8 cellular contexts compared by ENCODE assay signal in the genomic region with DNA sequence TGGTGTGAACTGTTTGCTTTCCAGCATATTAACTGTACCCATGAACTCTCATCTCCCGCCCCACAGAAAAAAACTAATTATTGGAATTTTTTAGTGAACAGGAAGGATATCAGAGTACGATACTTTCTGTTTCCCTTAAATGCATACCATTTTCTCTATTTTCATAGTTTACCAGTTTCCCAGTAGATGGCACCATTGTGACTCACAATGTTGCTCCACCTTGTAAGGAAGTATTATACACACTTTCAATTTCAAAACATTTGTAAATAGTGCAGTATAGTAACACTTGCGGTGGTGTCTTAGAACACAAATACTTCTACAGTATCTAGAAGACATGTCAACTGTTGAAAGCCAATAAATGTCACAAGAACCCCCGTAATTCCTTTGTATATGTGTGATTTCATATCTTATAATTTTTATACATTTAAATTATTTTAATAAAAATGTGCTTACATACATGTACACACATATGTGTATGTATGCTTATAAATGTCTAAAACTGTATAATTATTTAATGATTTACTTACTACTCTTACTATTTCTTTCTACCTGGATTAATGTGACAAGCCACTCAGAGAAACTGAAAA.
DNase-seq lines count a peak whose midpoint lies in the region; ATAC-seq, FAIRE-seq and TF ChIP-seq lines count a peak whose summit lies in the region.

No MANE protein-coding gene starts in this region.

- intact Hi-C loops in endothelial cell of umbilical vein (cut with micrococcal nuclease), result loop anchor here (2.0 kb wide), 4 partner anchors 120 to 1730 kb away; no protein-coding TSS in a partner anchor
- intact Hi-C loops in naive thymus-derived CD4-positive, alpha-beta T cell (cut with micrococcal nuclease), result loop anchor here (1.0 to 5.0 kb wide), 5 partner anchors 125 to 1348 kb away; a partner anchor contains a TSS

- H2AFZ ChIP-seq in endothelial cell of umbilical vein (ENCODE audit: low read depth, low read length), result peak overlapping the region; percentile 94

- H3K9me1 ChIP-seq in endothelial cell of umbilical vein (replicated peaks; ENCODE audit: control insufficient read depth, extremely low read depth, insufficient read depth, low read length), result no peaks in the 10 kb centered on the region

- peak; percentile 52 for DNase-seq in NCI-H82 (lab: John Stamatoyannopoulos, UW)
- DNase-seq in NCI-H82 treated with DMSO at 0.1 percent for 48 hours (lab: John Stamatoyannopoulos, UW; ENCODE audit: unreplicated experiment), result no peak
- DNase-seq in HS-5 (ENCODE audit: low read depth), result peak; percentile 43
- no peak for DNase-seq in SK-N-MC (ENCODE audit: low read depth, low spot score)
- peak; percentile 76 for DNase-seq in endothelial cell of umbilical vein (ENCODE audit: low read depth, low spot score)
- DNase-seq in naive thymus-derived CD4-positive, alpha-beta T cell, result peak in 6 of 9 donors; percentile 6 to 42 (median 30)
- DNase-seq in HuH-7.5 (ENCODE audit: low spot score), result no peak

- H3K4me3 ChIP-seq in SK-N-MC, result peak overlapping the region; percentile 59
- H3K4me3 ChIP-seq in endothelial cell of umbilical vein (replicated peaks in 1 of 3; ENCODE audit: insufficient read depth in 1 of 3, low read depth in 1 of 3, low read length in 3 of 3), result peak overlapping the region; percentile 25 to 83 (median 48)
- no peak overlapping the region for H3K4me3 ChIP-seq in naive thymus-derived CD4-positive, alpha-beta T cell (ENCODE audit: low read length)

- peak overlapping the region in 5 of 9 donors; percentile 8 to 73 (median 37) for H3K27ac Mint-ChIP-seq in naive thymus-derived CD4-positive, alpha-beta T cell

- H3K9me3 ChIP-seq in SK-N-MC (ENCODE audit: low read depth, low read length), result no peaks in the 10 kb centered on the region
- H3K9me3 ChIP-seq in endothelial cell of umbilical vein (replicated peaks; ENCODE audit: control insufficient read depth, insufficient read depth, low read length), result no peaks in the 10 kb centered on the region
- no peaks in the 10 kb centered on the region for H3K9me3 ChIP-seq in naive thymus-derived CD4-positive, alpha-beta T cell (ENCODE audit: control insufficient read depth in 2 of 3, low read length in 3 of 3)

- H3K4me3 Mint-ChIP-seq in naive thymus-derived CD4-positive, alpha-beta T cell, result peak overlapping the region in 9 of 10 donors; percentile 30 to 79 (median 69)

- peak; percentile 80 for FAIRE-seq in endothelial cell of umbilical vein (lab: Jason Lieb, UNC)

- peak; percentile 99 for ATAC-seq in GM21447 (IDR thresholded peaks at IDR 0.05; ENCODE audit: unreplicated experiment)
- ATAC-seq in naive thymus-derived CD4-positive, alpha-beta T cell, result peak; percentile 88

- H3K79me2 ChIP-seq in endothelial cell of umbilical vein (ENCODE audit: control insufficient read depth, insufficient read depth, low read length), result no peaks in the 10 kb centered on the region

- peak overlapping the region; percentile 45 for H3K9ac ChIP-seq in SK-N-MC (ENCODE audit: insufficient read length)
- H3K9ac ChIP-seq in endothelial cell of umbilical vein (replicated peaks; ENCODE audit: extremely low read depth, insufficient read depth, low read length), result peak overlapping the region; percentile 90

- CTCF ChIA-PET in endothelial cell of umbilical vein (lab: Charles Lee), result interaction anchor here (0.9 to 3.6 kb wide), 4 partner anchors 10 to 266 kb away, joined by 3 to 37 read pairs (median 9); no protein-coding TSS in a partner anchor
- CTCF ChIA-PET in naive thymus-derived CD4-positive, alpha-beta T cell (lab: Charles Lee), result interaction anchor here (0.8 kb wide), 1 partner anchor 356 kb away, joined by 3 read pairs; no protein-coding TSS in a partner anchor

- TF ChIP-seq POLR2A in endothelial cell of umbilical vein (IDR thresholded peaks at IDR 0.05; ENCODE audit: low read depth, low read length), result no peak

- no peaks in the 10 kb centered on the region for H3K9me3 Mint-ChIP-seq in naive thymus-derived CD4-positive, alpha-beta T cell

- no TSS peak for BruUV-seq in endothelial cell of umbilical vein (replicated peaks; lab: Mats Ljungman, UMichigan)

- dilution Hi-C loops in endothelial cell of umbilical vein (cut with MboI; ENCODE audit: extremely low pct_ligation_motif_present, low sequenced_read_pairs), result loop anchor here (25.0 kb wide), 1 partner anchor 268 kb away; no protein-coding TSS in a partner anchor

- H3K4me1 ChIP-seq in endothelial cell of umbilical vein (ENCODE audit: control insufficient read depth, extremely low read depth, insufficient read depth, low read length), result peaks cover 9% of the 10 kb centered on the region
- H3K4me1 ChIP-seq in naive thymus-derived CD4-positive, alpha-beta T cell (ENCODE audit: control insufficient read depth in 2 of 2, insufficient read depth in 2 of 2, low read length in 2 of 2), result no peaks in the 10 kb centered on the region

- no peaks in the 10 kb centered on the region for H4K20me1 ChIP-seq in endothelial cell of umbilical vein (replicated peaks; ENCODE audit: control insufficient read depth, extremely low read depth, insufficient read depth, low read length)

- POLR2A ChIA-PET in endothelial cell of umbilical vein (lab: Charles Lee), result no interaction called here
- POLR2A ChIA-PET in naive thymus-derived CD4-positive, alpha-beta T cell (lab: Charles Lee), result no interaction called here

- no peaks in the 10 kb centered on the region for H3K36me3 ChIP-seq in SK-N-MC (ENCODE audit: insufficient read depth, low read length)
- no peaks in the 10 kb centered on the region for H3K36me3 ChIP-seq in endothelial cell of umbilical vein (ENCODE audit: control insufficient read depth in 2 of 2, extremely low read depth in 1 of 2, insufficient read depth in 2 of 2, low read length in 2 of 2)
- no peaks in the 10 kb centered on the region for H3K36me3 ChIP-seq in naive thymus-derived CD4-positive, alpha-beta T cell (ENCODE audit: control insufficient read depth in 2 of 3, insufficient read depth in 3 of 3, low read length in 3 of 3)

- peak; percentile 43 to 46 for TF ChIP-seq CTCF in endothelial cell of umbilical vein (IDR thresholded peaks at IDR 0.05; ENCODE audit: extremely low read depth in 1 of 2, insufficient read depth in 1 of 2, low read depth in 1 of 2, low read length in 2 of 2)

- H3K27me3 ChIP-seq in endothelial cell of umbilical vein (ENCODE audit: control insufficient read depth in 2 of 2, insufficient read depth in 2 of 2, low read length in 2 of 2), result no peaks in the 10 kb centered on the region
- H3K27me3 ChIP-seq in naive thymus-derived CD4-positive, alpha-beta T cell (ENCODE audit: control insufficient read depth in 2 of 2, insufficient read depth in 2 of 2, low read length in 2 of 2), result no peaks in the 10 kb centered on the region

- peaks cover 0 to 17% (median 11%) of the 10 kb centered on the region in 5 donors for H3K27me3 Mint-ChIP-seq in naive thymus-derived CD4-positive, alpha-beta T cell

- H3K4me1 Mint-ChIP-seq in naive thymus-derived CD4-positive, alpha-beta T cell, result peaks cover 0 to 15% (median 5%) of the 10 kb centered on the region in 7 donors

- H3K27ac ChIP-seq in SK-N-MC (no peak overlapping the region), endothelial cell of umbilical vein (ENCODE audit: insufficient read depth, low read depth, low read length) (peak overlapping the region; percentile 60)
- no peak overlapping the region for H3K27ac ChIP-seq in naive thymus-derived CD4-positive, alpha-beta T cell (ENCODE audit: low read depth, low read length)

- no peaks in the 10 kb centered on the region for H3K36me3 Mint-ChIP-seq in naive thymus-derived CD4-positive, alpha-beta T cell

- peak overlapping the region; percentile 100 for H3K4me2 ChIP-seq in endothelial cell of umbilical vein (ENCODE audit: insufficient read depth, low read length)

TF ChIP-seq in endothelial cell of umbilical vein, 7 proteins besides CTCF, POLR2A, EP300 and RAD21:
- TF ChIP-seq FOS (IDR thresholded peaks at IDR 0.05; ENCODE audit: borderline replicate concordance, insufficient read depth, low read length), result peak; percentile 5
- TF ChIP-seq, protein P1, sequence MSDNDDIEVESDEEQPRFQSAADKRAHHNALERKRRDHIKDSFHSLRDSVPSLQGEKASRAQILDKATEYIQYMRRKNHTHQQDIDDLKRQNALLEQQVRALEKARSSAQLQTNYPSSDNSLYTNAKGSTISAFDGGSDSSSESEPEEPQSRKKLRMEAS (IDR thresholded peaks at IDR 0.05; ENCODE audit: insufficient read depth, insufficient read length), result no peak

Comparison
In these comparisons a context has a peak if more than half of its experiments do, and no peak if none do; other contexts are left out.
1. DNase-seq: peak in NCI-H82 (single experiment), HS-5 (single experiment), endothelial cell of umbilical vein (single experiment) and naive thymus-derived CD4-positive, alpha-beta T cell (6 of 9); none in NCI-H82 treated with DMSO at 0.1 percent for 48 hours (single experiment), SK-N-MC (single experiment) and HuH-7.5 (single experiment).